In genomic region chr7:104482362-104483042, GRCh38 we compare ENCODE assay signal across 15 cellular contexts.
DNase-seq lines count a peak whose midpoint lies in the region; ATAC-seq and TF ChIP-seq lines count a peak whose summit lies in the region.
"Had no signal": no experiment of that assay in that cellular context is flagged by ENCODE, and none has a peak within 500 bp of the region (broad histone marks: within the 10 kb centered on the region; RNA-seq: fewer than 3 reads in every experiment).

No MANE protein-coding gene starts in this region.

- intact Hi-C loops in upper lobe of right lung (cut with DNase I), result no loop called here

- no peaks in the 10 kb centered on the region for H3K4me1 ChIP-seq in upper lobe of right lung
- H3K4me1 ChIP-seq: tibial artery had no signal

- no peak overlapping the region for H3K27ac ChIP-seq in upper lobe of right lung
- H3K27ac ChIP-seq: tibial artery had no signal

- no peaks in the 10 kb centered on the region for H3K27me3 ChIP-seq in upper lobe of right lung
- H3K27me3 ChIP-seq: tibial artery had no signal

- DNase-seq in Ammon's horn (ENCODE audit: low spot score), result peak; percentile 12
- DNase-seq in LNCaP clone FGC (ENCODE audit: low read depth), result peak; percentile 30
- DNase-seq in NCI-H345 (lab: John Stamatoyannopoulos, UW), result peak; percentile 90
- DNase-seq in anterior cingulate cortex (lab: John Stamatoyannopoulos, UW), result peak in 37 of 58 donors; percentile 0 to 59 (median 21)
- no peak for DNase-seq in SIG-M5 (lab: John Stamatoyannopoulos, UW)
- no peak for DNase-seq in upper lobe of right lung
- no peak for DNase-seq in stimulated activated CD4-positive, alpha-beta T cell treated with anti-CD3 and anti-CD28 coated beads, Interleukin-2, amount 100 ng/mL, for 24 hours
- DNase-seq: activated CD4-positive, alpha-beta T cell treated with anti-CD3 and anti-CD28 coated beads, Interleukin-2, amount 50 U/mL, for 4 hours; CD4-positive, alpha-beta T cell; foreskin melanocyte; HFFc6; OCI-M1; SK-N-SH; tibial artery had no signal

- H3K9me3 ChIP-seq in upper lobe of right lung, result no peaks in the 10 kb centered on the region
- H3K9me3 ChIP-seq: SK-N-SH, tibial artery had no signal

- ATAC-seq in GM19351 (IDR thresholded peaks at IDR 0.05; ENCODE audit: unreplicated experiment) (no peak), upper lobe of right lung (no peak)

- no peak overlapping the region for H3K4me3 ChIP-seq in LNCaP clone FGC (ENCODE audit: low read depth, low read length)
- H3K4me3 ChIP-seq in upper lobe of right lung, result no peak overlapping the region
- H3K4me3 ChIP-seq: tibial artery had no signal

- TF ChIP-seq CTCF in LNCaP clone FGC (IDR thresholded peaks at IDR 0.05; ENCODE audit: control insufficient read depth, extremely low read depth, insufficient read depth), result no peak
- no peak for TF ChIP-seq CTCF in upper lobe of right lung (IDR thresholded peaks at IDR 0.05)

- H3K36me3 ChIP-seq in upper lobe of right lung, result no peaks in the 10 kb centered on the region
- H3K36me3 ChIP-seq: tibial artery had no signal

Comparison
In these comparisons a context has a peak if more than half of its experiments do, and no peak if none do; other contexts are left out.
1. DNase-seq: peak in Ammon's horn (single experiment), LNCaP clone FGC (single experiment), NCI-H345 (single experiment) and anterior cingulate cortex (37 of 58); none in SIG-M5 (single experiment), upper lobe of right lung (single experiment) and stimulated activated CD4-positive, alpha-beta T cell treated with anti-CD3 and anti-CD28 coated beads, Interleukin-2, amount 100 ng/mL, for 24 hours (0 of 2).